ENCODE assay signal across 1 cellular context in the genomic region with DNA sequence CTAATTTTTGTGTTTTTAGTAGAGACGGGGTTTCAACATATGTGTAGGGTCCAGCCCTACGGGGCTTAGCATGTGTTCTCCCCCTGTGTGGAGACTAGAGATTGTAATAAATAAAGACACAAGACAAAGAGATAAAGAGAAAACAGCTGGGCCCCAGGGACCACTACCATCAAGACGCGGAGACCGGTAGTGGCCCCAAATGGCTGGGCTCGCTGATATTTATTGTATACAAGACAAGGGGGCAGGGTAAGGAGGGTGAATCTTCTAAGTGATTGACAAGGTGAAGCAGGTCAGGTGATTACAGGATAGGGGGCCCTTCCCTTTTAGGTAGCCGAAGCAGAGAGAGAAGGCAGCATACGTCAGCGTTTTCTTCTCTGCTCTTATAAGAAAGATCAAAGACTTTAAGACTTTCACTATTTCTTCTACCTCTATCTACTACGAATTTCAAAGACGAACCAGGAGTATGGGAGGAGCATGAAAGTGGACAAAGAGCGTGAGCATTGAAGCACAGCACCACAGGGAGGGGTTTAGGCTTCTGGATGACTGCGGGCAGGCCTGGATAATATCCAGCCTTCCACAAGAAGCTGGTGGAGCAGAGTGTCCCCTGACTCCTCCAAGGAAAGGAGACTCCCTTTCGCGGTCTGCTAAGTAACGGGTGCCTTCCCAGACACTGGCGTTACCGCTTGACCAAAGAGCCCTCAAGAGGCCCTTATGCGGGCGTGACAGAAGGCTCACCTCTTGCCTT.
TF ChIP-seq lines count a peak whose summit lies in the region.
"Not testable (repeated sequence)": the region's sequence is repeated elsewhere in the genome, so short reads cannot be mapped to it uniquely, and the experiment has no call there.

No MANE protein-coding gene starts in this region.

TF ChIP-seq in K562, 482 proteins besides CTCF, POLR2A, EP300 and RAD21:
- TF ChIP-seq, protein P1, sequence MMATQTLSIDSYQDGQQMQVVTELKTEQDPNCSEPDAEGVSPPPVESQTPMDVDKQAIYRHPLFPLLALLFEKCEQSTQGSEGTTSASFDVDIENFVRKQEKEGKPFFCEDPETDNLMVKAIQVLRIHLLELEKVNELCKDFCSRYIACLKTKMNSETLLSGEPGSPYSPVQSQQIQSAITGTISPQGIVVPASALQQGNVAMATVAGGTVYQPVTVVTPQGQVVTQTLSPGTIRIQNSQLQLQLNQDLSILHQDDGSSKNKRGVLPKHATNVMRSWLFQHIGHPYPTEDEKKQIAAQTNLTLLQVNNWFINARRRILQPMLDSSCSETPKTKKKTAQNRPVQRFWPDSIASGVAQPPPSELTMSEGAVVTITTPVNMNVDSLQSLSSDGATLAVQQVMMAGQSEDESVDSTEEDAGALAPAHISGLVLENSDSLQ (IDR thresholded peaks at IDR 0.05), result peak; percentile 79
- TF ChIP-seq RBBP5 (IDR thresholded peaks at IDR 0.05; ENCODE audit: borderline replicate concordance, insufficient read depth, low read length, poor library complexity, severe bottlenecking) (peak; percentile 21), C11orf30 (IDR thresholded peaks at IDR 0.05; ENCODE audit: low read depth) (peak; percentile 59), ZNF316 (IDR thresholded peaks at IDR 0.05) (peak; percentile 76), SP1 (CRISPR knock-in tag; IDR thresholded peaks at IDR 0.05) (0 out of 2 replicates have a peak, but pooled peaks have one; percentile 18), ZFX (CRISPR knock-in tag; IDR thresholded peaks at IDR 0.05) (0 out of 2 replicates have a peak, but pooled peaks have one; percentile 41)
- TF ChIP-seq, protein P2, sequence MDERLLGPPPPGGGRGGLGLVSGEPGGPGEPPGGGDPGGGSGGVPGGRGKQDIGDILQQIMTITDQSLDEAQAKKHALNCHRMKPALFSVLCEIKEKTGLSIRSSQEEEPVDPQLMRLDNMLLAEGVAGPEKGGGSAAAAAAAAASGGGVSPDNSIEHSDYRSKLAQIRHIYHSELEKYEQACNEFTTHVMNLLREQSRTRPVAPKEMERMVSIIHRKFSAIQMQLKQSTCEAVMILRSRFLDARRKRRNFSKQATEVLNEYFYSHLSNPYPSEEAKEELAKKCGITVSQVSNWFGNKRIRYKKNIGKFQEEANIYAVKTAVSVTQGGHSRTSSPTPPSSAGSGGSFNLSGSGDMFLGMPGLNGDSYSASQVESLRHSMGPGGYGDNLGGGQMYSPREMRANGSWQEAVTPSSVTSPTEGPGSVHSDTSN (CRISPR knock-in tag; IDR thresholded peaks at IDR 0.05; ENCODE audit: low read depth), result not testable (repeated sequence)
- TF ChIP-seq, protein P2 (tag; conservative IDR thresholded peaks at IDR 0.05; ENCODE audit: low read depth), result peak; percentile 33; the same call in 1 of the 2 replicates
TF ChIP-seq in K562: peak in this region for 7; not testable (repeated sequence) for 475.
